8 cellular contexts compared by ENCODE assay signal in the genomic region with DNA sequence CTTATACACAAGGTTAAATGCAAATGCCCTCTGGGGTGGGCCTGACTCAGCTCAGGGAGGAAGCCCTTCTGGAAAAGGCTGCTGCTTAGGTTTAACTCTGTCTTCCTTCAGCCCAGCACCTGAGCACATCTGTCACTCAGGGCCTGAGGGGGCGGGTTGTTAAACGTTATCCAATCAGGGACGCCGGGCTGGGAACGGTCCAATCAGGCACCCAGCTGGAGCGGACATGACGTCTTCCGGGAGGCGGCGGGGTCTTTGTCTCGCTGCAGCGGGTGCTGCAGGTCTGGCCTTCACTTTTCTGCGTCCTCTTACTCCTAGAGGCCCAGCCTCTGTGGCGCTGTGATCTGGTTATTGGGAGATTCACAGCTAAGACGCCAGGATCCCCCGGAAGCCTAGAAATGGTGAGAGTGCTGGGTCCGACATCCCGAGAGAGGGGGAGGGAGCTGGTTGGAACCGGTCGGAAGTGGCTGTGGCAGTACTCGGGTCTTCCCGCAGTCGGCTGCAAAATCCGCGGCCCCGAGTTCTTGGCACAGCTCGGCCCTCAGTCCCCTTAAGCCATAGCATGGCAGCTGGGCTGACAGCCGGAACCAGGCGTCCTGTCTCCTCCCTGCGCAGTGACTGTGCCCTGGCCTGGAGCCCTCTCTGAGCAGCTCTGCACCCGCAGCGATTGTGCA. TPM values are rescaled to one million over a fixed set of nuclear protein-coding genes. Genes with fewer than 3 reads are reported as not detected.
DNase-seq lines count a peak whose midpoint lies in the region; ATAC-seq lines count a peak whose summit lies in the region.

TSS of gene ZNF138 (plus strand) at position 258 of the 674 bp plus-strand sequence. CDS start at position 399, 141 bp downstream.

- peaks cover 24% of the 10 kb centered on the region for H3K4me1 Mint-ChIP-seq in activated CD4-positive, alpha-beta T cell treated with anti-CD3 and anti-CD28 coated beads, Interleukin-2, amount 10 ng/mL, durations not matched to agents 7 days and 5 days

- peaks cover 27% of the 10 kb centered on the region for H3K36me3 Mint-ChIP-seq in activated CD4-positive, alpha-beta T cell treated with anti-CD3 and anti-CD28 coated beads, Interleukin-2, amount 10 ng/mL, durations not matched to agents 7 days and 5 days (ENCODE audit: low read depth)

- peak; percentile 99 for ATAC-seq in GM19351 (IDR thresholded peaks at IDR 0.05; ENCODE audit: unreplicated experiment)
- ATAC-seq in HG03520 (IDR thresholded peaks at IDR 0.05; ENCODE audit: unreplicated experiment): peak; percentile 100

- DNase-seq in C1 segment of cervical spinal cord (lab: John Stamatoyannopoulos, UW): peak; percentile 66 to 96 (median 92)
- DNase-seq in NCI-H526 treated with DMSO at 0.1 percent for 48 hours (lab: John Stamatoyannopoulos, UW): peak; percentile 90
- peak; percentile 96 for DNase-seq in activated CD4-positive, alpha-beta T cell treated with anti-CD3 and anti-CD28 coated beads, Interleukin-2, amount 10 ng/mL, durations not matched to agents 7 days and 5 days
- DNase-seq in dedifferentiated amniotic fluid mesenchymal stem cell (ENCODE audit: extremely low spot score): peak; percentile 94
- DNase-seq in left kidney (ENCODE audit: low read depth, low spot score): peak; percentile 99
- peak; percentile 95 for DNase-seq in stimulated activated CD4-positive, alpha-beta T cell treated with anti-CD3 and anti-CD28 coated beads, Interleukin-1b, Interleukin-23, amount 100 ng/mL, for 48 hours

- peak within 1 kb of the TSS; percentile 97 for H3K4me3 Mint-ChIP-seq in activated CD4-positive, alpha-beta T cell treated with anti-CD3 and anti-CD28 coated beads, Interleukin-2, amount 10 ng/mL, durations not matched to agents 7 days and 5 days

- no peaks in the 10 kb centered on the region for H3K27me3 Mint-ChIP-seq in activated CD4-positive, alpha-beta T cell treated with anti-CD3 and anti-CD28 coated beads, Interleukin-2, amount 10 ng/mL, durations not matched to agents 7 days and 5 days

- H3K27ac Mint-ChIP-seq in activated CD4-positive, alpha-beta T cell treated with anti-CD3 and anti-CD28 coated beads, Interleukin-2, amount 10 ng/mL, durations not matched to agents 7 days and 5 days: peak within 1 kb of the TSS; percentile 99

- CTCF ChIA-PET in activated CD4-positive, alpha-beta T cell treated with anti-CD3 and anti-CD28 coated beads, Interleukin-2, amount 10 ng/mL, durations not matched to agents 7 days and 5 days (lab: Charles Lee): interaction anchor here (0.6 to 0.8 kb wide), 3 partner anchors 10 to 941 kb away, joined by 3 to 4 read pairs (median 3); no protein-coding TSS in a partner anchor

- H3K9me3 Mint-ChIP-seq in activated CD4-positive, alpha-beta T cell treated with anti-CD3 and anti-CD28 coated beads, Interleukin-2, amount 10 ng/mL, durations not matched to agents 7 days and 5 days: peaks cover 9% of the 10 kb centered on the region

- POLR2A ChIA-PET in activated CD4-positive, alpha-beta T cell treated with anti-CD3 and anti-CD28 coated beads, Interleukin-2, amount 10 ng/mL, durations not matched to agents 7 days and 5 days (lab: Charles Lee): interaction anchor here (0.7 kb wide), 2 partner anchors 106 to 212 kb away, joined by 3 to 4 read pairs; partner anchors contain the start of gene ERV3-1

RNA-seq across cellular contexts. Expression of gene ZNF138, which starts in this region (rescaled TPM):
- total RNA-seq in activated CD4-positive, alpha-beta T cell treated with anti-CD3 and anti-CD28 coated beads, Interleukin-2, amount 10 ng/mL, durations not matched to agents 7 days and 5 days: 10 to 100 TPM; 11.2 to 14.1 TPM

Comparison
In these comparisons a context has a peak if more than half of its experiments do, and no peak if none do; other contexts are left out.
1. Peak in every context shown above with its lines: DNase-seq and ATAC-seq.